8 cellular contexts compared by ENCODE assay signal in the genomic region with DNA sequence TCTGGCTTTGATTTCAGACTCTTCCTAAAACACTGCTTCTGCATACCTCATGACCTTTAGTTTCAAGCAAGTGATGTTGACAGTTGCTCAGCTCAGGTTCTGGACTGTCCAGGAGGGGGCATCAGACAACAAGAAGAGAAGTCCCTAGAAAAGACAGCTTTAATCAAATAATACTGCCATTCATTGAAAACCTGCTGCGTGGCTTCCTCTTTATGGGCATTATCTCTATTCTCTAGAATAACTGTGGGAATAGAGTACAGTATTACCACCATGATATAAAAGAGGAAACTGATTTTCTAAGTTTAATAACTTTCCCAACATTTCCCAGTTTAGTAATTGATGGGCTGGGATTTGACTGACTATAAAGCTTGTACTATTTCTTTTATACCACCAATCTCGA.
DNase-seq lines count a peak whose midpoint lies in the region; ATAC-seq, FAIRE-seq and TF ChIP-seq lines count a peak whose summit lies in the region.

No MANE protein-coding gene starts in this region.

- H3K27ac ChIP-seq in kidney (ENCODE audit: low read depth in 2 of 2, low read length in 2 of 2), result no peak overlapping the region

- in situ Hi-C loops in T47D (cut with HindIII; ENCODE audit: low pct_unique_long_range_greater_than_20kb, low sequenced_read_pairs), result no loop called here

- DNase-seq in activated CD4-positive, alpha-beta T cell treated with anti-CD3 and anti-CD28 coated beads for 24 hours (ENCODE audit: low read depth in 2 of 2), result peak; percentile 21 to 24
- no peak for DNase-seq in activated CD4-positive, alpha-beta T cell treated with anti-CD3 and anti-CD28 coated beads for 1 hour
- DNase-seq in NCI-H187 treated with DMSO at 0.1 percent for 48 hours (lab: John Stamatoyannopoulos, UW) (peak; percentile 7), T47D (ENCODE audit: low read depth in 1 of 2, low spot score in 1 of 2) (peak; percentile 44 to 88), kidney (no peak)
- peak; percentile 27 for DNase-seq in T-helper 2 cell treated with Interferon-gamma antibody and Interleukin-4, amounts not matched to agents 5 μg/mL and 100 μg/mL, for 36 hours (ENCODE audit: low spot score)
- peak; percentile 32 to 36 for DNase-seq in stimulated activated CD4-positive, alpha-beta T cell treated with anti-CD3 and anti-CD28 coated beads, Interleukin-4, amount 100 ng/mL, for 48 hours (ENCODE audit: low read depth in 2 of 2)

- H3K9ac ChIP-seq in kidney (ENCODE audit: low read length in 2 of 2), result no peak overlapping the region

- no peaks in the 10 kb centered on the region for H3K9me3 ChIP-seq in kidney (ENCODE audit: control insufficient read depth in 1 of 2, low read length in 2 of 2)

- H3K36me3 Mint-ChIP-seq in T-helper 2 cell treated with Interferon-gamma antibody and Interleukin-4, amounts not matched to agents 5 μg/mL and 100 μg/mL, for 36 hours (ENCODE audit: low read depth), result no peaks in the 10 kb centered on the region

- H3K9me3 Mint-ChIP-seq in T-helper 2 cell treated with Interferon-gamma antibody and Interleukin-4, amounts not matched to agents 5 μg/mL and 100 μg/mL, for 36 hours, result no peaks in the 10 kb centered on the region

- H3K4me1 Mint-ChIP-seq in T-helper 2 cell treated with Interferon-gamma antibody and Interleukin-4, amounts not matched to agents 5 μg/mL and 100 μg/mL, for 36 hours (ENCODE audit: low read depth), result peaks cover 12% of the 10 kb centered on the region

- TF ChIP-seq CTCF in kidney (IDR thresholded peaks at IDR 0.05; ENCODE audit: borderline replicate concordance, extremely low read depth, insufficient read depth), result peak; percentile 68

- no peaks in the 10 kb centered on the region for H3K27me3 Mint-ChIP-seq in T-helper 2 cell treated with Interferon-gamma antibody and Interleukin-4, amounts not matched to agents 5 μg/mL and 100 μg/mL, for 36 hours (ENCODE audit: low read depth)

- no peak for FAIRE-seq in kidney (lab: Jason Lieb, UNC)

- H3K36me3 ChIP-seq in kidney (ENCODE audit: control insufficient read depth in 1 of 2, insufficient read depth in 2 of 2, low read length in 2 of 2), result no peaks in the 10 kb centered on the region

- no peak overlapping the region for H3K4me3 ChIP-seq in kidney (ENCODE audit: low read length in 2 of 2)

- peak; percentile 68 for ATAC-seq in HG02852 (IDR thresholded peaks at IDR 0.05; ENCODE audit: unreplicated experiment)

- H3K27ac Mint-ChIP-seq in T-helper 2 cell treated with Interferon-gamma antibody and Interleukin-4, amounts not matched to agents 5 μg/mL and 100 μg/mL, for 36 hours, result no peak overlapping the region

- H3K4me3 Mint-ChIP-seq in T-helper 2 cell treated with Interferon-gamma antibody and Interleukin-4, amounts not matched to agents 5 μg/mL and 100 μg/mL, for 36 hours, result no peak overlapping the region

- intact Hi-C loops in kidney (cut with DNase I), result no loop called here

- no peaks in the 10 kb centered on the region for H3K4me1 ChIP-seq in kidney (ENCODE audit: control insufficient read depth in 1 of 2, insufficient read depth in 1 of 2, low read depth in 1 of 2, low read length in 2 of 2)

Comparison
In these comparisons a context has a peak if more than half of its experiments do, and no peak if none do; other contexts are left out.
1. DNase-seq: peak in activated CD4-positive, alpha-beta T cell treated with anti-CD3 and anti-CD28 coated beads for 24 hours (2 of 2), NCI-H187 treated with DMSO at 0.1 percent for 48 hours (single experiment), T-helper 2 cell treated with Interferon-gamma antibody and Interleukin-4, amounts not matched to agents 5 μg/mL and 100 μg/mL, for 36 hours (single experiment), T47D (2 of 2) and stimulated activated CD4-positive, alpha-beta T cell treated with anti-CD3 and anti-CD28 coated beads, Interleukin-4, amount 100 ng/mL, for 48 hours (2 of 2); none in activated CD4-positive, alpha-beta T cell treated with anti-CD3 and anti-CD28 coated beads for 1 hour (single experiment) and kidney (single experiment).